In the genomic region with DNA sequence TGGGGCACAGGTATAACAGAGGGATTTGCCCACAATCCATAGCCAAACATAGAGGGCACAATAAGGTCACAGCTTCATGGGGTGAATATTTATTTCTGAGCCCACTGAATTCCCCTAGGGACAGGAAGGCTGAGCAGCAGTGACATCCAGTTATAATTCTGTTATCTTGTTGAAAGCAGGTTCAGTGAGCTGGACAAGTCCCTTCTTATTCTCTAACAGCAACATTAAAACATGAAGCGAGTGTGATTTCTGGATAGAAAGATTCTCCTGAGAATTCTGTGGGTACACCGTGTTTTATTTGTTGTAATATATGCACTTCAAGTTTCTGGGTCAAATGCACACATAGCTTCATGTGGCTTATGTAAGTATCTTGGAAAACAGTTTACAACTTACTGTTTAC, we compare ENCODE assay signal across 2 cellular contexts.
TF ChIP-seq lines count a peak whose summit lies in the region.

No MANE protein-coding gene starts in this region.

TF ChIP-seq in GM23338, 12 proteins besides CTCF, POLR2A, EP300 and RAD21 (continued from another document):
- TF ChIP-seq, protein P1, sequence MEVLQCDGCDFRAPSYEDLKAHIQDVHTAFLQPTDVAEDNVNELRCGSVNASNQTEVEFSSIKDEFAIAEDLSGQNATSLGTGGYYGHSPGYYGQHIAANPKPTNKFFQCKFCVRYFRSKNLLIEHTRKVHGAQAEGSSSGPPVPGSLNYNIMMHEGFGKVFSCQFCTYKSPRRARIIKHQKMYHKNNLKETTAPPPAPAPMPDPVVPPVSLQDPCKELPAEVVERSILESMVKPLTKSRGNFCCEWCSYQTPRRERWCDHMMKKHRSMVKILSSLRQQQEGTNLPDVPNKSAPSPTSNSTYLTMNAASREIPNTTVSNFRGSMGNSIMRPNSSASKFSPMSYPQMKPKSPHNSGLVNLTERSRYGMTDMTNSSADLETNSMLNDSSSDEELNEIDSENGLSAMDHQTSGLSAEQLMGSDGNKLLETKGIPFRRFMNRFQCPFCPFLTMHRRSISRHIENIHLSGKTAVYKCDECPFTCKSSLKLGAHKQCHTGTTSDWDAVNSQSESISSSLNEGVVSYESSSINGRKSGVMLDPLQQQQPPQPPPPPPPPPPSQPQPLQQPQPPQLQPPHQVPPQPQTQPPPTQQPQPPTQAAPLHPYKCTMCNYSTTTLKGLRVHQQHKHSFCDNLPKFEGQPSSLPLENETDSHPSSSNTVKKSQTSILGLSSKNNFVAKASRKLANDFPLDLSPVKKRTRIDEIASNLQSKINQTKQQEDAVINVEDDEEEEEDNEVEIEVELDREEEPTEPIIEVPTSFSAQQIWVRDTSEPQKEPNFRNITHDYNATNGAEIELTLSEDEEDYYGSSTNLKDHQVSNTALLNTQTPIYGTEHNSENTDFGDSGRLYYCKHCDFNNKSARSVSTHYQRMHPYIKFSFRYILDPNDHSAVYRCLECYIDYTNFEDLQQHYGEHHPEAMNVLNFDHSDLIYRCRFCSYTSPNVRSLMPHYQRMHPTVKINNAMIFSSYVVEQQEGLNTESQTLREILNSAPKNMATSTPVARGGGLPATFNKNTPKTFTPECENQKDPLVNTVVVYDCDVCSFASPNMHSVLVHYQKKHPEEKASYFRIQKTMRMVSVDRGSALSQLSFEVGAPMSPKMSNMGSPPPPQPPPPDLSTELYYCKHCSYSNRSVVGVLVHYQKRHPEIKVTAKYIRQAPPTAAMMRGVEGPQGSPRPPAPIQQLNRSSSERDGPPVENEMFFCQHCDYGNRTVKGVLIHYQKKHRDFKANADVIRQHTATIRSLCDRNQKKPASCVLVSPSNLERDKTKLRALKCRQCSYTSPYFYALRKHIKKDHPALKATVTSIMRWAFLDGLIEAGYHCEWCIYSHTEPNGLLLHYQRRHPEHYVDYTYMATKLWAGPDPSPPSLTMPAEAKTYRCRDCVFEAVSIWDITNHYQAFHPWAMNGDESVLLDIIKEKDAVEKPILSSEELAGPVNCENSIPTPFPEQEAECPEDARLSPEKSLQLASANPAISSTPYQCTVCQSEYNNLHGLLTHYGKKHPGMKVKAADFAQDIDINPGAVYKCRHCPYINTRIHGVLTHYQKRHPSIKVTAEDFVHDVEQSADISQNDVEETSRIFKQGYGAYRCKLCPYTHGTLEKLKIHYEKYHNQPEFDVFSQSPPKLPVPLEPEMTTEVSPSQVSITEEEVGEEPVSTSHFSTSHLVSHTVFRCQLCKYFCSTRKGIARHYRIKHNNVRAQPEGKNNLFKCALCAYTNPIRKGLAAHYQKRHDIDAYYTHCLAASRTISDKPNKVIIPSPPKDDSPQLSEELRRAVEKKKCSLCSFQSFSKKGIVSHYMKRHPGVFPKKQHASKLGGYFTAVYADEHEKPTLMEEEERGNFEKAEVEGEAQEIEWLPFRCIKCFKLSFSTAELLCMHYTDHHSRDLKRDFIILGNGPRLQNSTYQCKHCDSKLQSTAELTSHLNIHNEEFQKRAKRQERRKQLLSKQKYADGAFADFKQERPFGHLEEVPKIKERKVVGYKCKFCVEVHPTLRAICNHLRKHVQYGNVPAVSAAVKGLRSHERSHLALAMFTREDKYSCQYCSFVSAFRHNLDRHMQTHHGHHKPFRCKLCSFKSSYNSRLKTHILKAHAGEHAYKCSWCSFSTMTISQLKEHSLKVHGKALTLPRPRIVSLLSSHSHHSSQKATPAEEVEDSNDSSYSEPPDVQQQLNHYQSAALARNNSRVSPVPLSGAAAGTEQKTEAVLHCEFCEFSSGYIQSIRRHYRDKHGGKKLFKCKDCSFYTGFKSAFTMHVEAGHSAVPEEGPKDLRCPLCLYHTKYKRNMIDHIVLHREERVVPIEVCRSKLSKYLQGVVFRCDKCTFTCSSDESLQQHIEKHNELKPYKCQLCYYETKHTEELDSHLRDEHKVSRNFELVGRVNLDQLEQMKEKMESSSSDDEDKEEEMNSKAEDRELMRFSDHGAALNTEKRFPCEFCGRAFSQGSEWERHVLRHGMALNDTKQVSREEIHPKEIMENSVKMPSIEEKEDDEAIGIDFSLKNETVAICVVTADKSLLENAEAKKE (CRISPR knock-in tag; IDR thresholded peaks at IDR 0.05), result no peak
- TF ChIP-seq, protein P2, sequence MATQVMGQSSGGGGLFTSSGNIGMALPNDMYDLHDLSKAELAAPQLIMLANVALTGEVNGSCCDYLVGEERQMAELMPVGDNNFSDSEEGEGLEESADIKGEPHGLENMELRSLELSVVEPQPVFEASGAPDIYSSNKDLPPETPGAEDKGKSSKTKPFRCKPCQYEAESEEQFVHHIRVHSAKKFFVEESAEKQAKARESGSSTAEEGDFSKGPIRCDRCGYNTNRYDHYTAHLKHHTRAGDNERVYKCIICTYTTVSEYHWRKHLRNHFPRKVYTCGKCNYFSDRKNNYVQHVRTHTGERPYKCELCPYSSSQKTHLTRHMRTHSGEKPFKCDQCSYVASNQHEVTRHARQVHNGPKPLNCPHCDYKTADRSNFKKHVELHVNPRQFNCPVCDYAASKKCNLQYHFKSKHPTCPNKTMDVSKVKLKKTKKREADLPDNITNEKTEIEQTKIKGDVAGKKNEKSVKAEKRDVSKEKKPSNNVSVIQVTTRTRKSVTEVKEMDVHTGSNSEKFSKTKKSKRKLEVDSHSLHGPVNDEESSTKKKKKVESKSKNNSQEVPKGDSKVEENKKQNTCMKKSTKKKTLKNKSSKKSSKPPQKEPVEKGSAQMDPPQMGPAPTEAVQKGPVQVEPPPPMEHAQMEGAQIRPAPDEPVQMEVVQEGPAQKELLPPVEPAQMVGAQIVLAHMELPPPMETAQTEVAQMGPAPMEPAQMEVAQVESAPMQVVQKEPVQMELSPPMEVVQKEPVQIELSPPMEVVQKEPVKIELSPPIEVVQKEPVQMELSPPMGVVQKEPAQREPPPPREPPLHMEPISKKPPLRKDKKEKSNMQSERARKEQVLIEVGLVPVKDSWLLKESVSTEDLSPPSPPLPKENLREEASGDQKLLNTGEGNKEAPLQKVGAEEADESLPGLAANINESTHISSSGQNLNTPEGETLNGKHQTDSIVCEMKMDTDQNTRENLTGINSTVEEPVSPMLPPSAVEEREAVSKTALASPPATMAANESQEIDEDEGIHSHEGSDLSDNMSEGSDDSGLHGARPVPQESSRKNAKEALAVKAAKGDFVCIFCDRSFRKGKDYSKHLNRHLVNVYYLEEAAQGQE (IDR thresholded peaks at IDR 0.05; ENCODE audit: unreplicated experiment), result no peak
- no peak for TF ChIP-seq ZNF331 (CRISPR knock-in tag; IDR thresholded peaks at IDR 0.05; ENCODE audit: low read depth)
- TF ChIP-seq STAT1 (IDR thresholded peaks at IDR 0.05; ENCODE audit: unreplicated experiment), result no peak
- no peak for TF ChIP-seq POLR2AphosphoS5 (IDR thresholded peaks at IDR 0.05; ENCODE audit: low read depth)
- no peak for TF ChIP-seq ZNF114 (CRISPR knock-in tag; IDR thresholded peaks at IDR 0.05)
- no peak for TF ChIP-seq JUNB (IDR thresholded peaks at IDR 0.05; ENCODE audit: unreplicated experiment)

TF ChIP-seq in IMR-90, 13 proteins besides CTCF, POLR2A, EP300 and RAD21 (continued from another document):
- TF ChIP-seq, protein P3, sequence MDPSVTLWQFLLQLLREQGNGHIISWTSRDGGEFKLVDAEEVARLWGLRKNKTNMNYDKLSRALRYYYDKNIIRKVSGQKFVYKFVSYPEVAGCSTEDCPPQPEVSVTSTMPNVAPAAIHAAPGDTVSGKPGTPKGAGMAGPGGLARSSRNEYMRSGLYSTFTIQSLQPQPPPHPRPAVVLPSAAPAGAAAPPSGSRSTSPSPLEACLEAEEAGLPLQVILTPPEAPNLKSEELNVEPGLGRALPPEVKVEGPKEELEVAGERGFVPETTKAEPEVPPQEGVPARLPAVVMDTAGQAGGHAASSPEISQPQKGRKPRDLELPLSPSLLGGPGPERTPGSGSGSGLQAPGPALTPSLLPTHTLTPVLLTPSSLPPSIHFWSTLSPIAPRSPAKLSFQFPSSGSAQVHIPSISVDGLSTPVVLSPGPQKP (IDR thresholded peaks at IDR 0.05; ENCODE audit: borderline replicate concordance, low read depth, low read length), result no peak
- no peak for TF ChIP-seq MAFK (IDR thresholded peaks at IDR 0.05; ENCODE audit: low read depth, low read length)
